In genomic region chr1:23957096-23957495, GRCh38 we compare ENCODE assay signal across 10 cellular contexts. TPM values are rescaled to one million over a fixed set of nuclear protein-coding genes. Genes with fewer than 3 reads are reported as not detected.
DNase-seq lines count a peak whose midpoint lies in the region; ATAC-seq and TF ChIP-seq lines count a peak whose summit lies in the region.
"Had no signal": no experiment of that assay in that cellular context is flagged by ENCODE, and none has a peak within 500 bp of the region (broad histone marks: within the 10 kb centered on the region; RNA-seq: fewer than 3 reads in every experiment).

No MANE protein-coding gene starts in this region.

- no peak overlapping the region for H3K4me3 ChIP-seq in CD4-positive, CD25-positive, alpha-beta regulatory T cell (ENCODE audit: low read depth, low read length)

- no peak for DNase-seq in CD4-positive, CD25-positive, alpha-beta regulatory T cell
- peak; percentile 37 for DNase-seq in LoVo (ENCODE audit: low spot score)
- DNase-seq in activated T-helper 2 cell treated with anti-CD3 and anti-CD28 coated beads, Interferon-gamma antibody, Interleukin-2, Interleukin-4, amounts not matched to agents 10 μg/mL and 5 μg/mL and 100 μg/mL, durations not matched to agents 14 hours and 24 hours and 36 hours (ENCODE audit: low spot score), result no peak
- DNase-seq in mesothelial cell of epicardium (ENCODE audit: low spot score in 2 of 2, unreplicated experiment in 2 of 2), result no peak
- DNase-seq in anterior cingulate cortex (lab: John Stamatoyannopoulos, UW), result no peak
- DNase-seq in glomerular visceral epithelial cell (ENCODE audit: extremely low spot score), result no peak
- DNase-seq in AML-193 (lab: John Stamatoyannopoulos, UW), result no peak
- DNase-seq: stimulated activated CD4-positive, alpha-beta T cell treated with anti-CD3 and anti-CD28 coated beads, Interleukin-4, amount 100 ng/mL, for 1 hour had no signal

- no peaks in the 10 kb centered on the region for H3K27me3 ChIP-seq in CD4-positive, CD25-positive, alpha-beta regulatory T cell (ENCODE audit: control insufficient read depth, insufficient read depth, low read length)

- H3K4me3 Mint-ChIP-seq in CD4-positive, CD25-positive, alpha-beta regulatory T cell, result peak overlapping the region; percentile 34 to 93 (median 44)
- H3K4me3 Mint-ChIP-seq in activated T-helper 2 cell treated with anti-CD3 and anti-CD28 coated beads, Interferon-gamma antibody, Interleukin-2, Interleukin-4, amounts not matched to agents 10 μg/mL and 5 μg/mL and 100 μg/mL, durations not matched to agents 14 hours and 24 hours and 36 hours (ENCODE audit: low read depth), result peak overlapping the region; percentile 32
- H3K4me3 Mint-ChIP-seq in mesothelial cell of epicardium, result peak overlapping the region; percentile 31

- H3K9me3 ChIP-seq in CD4-positive, CD25-positive, alpha-beta regulatory T cell (ENCODE audit: control insufficient read depth in 2 of 2, low read length in 2 of 2), result no peaks in the 10 kb centered on the region

- peak overlapping the region; percentile 97 for H3K27ac ChIP-seq in CD4-positive, CD25-positive, alpha-beta regulatory T cell (ENCODE audit: insufficient read depth, low read length, poor library complexity, severe bottlenecking)
- H3K27ac ChIP-seq: KMS-11 had no signal

- peaks cover 8% of the 10 kb centered on the region for H3K36me3 ChIP-seq in CD4-positive, CD25-positive, alpha-beta regulatory T cell (ENCODE audit: control insufficient read depth, insufficient read depth, low read length)

- H3K4me1 ChIP-seq in CD4-positive, CD25-positive, alpha-beta regulatory T cell (ENCODE audit: control insufficient read depth, insufficient read depth, low read length, poor library complexity, severe bottlenecking), result peaks cover 38% of the 10 kb centered on the region

- H3K4me1 Mint-ChIP-seq in CD4-positive, CD25-positive, alpha-beta regulatory T cell, result peaks cover 16 to 49% (median 32%) of the 10 kb centered on the region in 4 donors
- peaks cover 39% of the 10 kb centered on the region for H3K4me1 Mint-ChIP-seq in activated T-helper 2 cell treated with anti-CD3 and anti-CD28 coated beads, Interferon-gamma antibody, Interleukin-2, Interleukin-4, amounts not matched to agents 10 μg/mL and 5 μg/mL and 100 μg/mL, durations not matched to agents 14 hours and 24 hours and 36 hours (ENCODE audit: low read depth)
- peaks cover 44% of the 10 kb centered on the region for H3K4me1 Mint-ChIP-seq in mesothelial cell of epicardium

- intact Hi-C loops in activated T-helper 2 cell treated with anti-CD3 and anti-CD28 coated beads, Interferon-gamma antibody, Interleukin-2, Interleukin-4, amounts not matched to agents 10 μg/mL and 5 μg/mL and 100 μg/mL, durations not matched to agents 14 hours and 24 hours and 36 hours (cut with micrococcal nuclease), result loop anchor here (5.0 kb wide), 1 partner anchor 90 kb away; the partner anchor contains the start of gene FUCA1

- peaks cover 8% of the 10 kb centered on the region for H3K36me3 Mint-ChIP-seq in CD4-positive, CD25-positive, alpha-beta regulatory T cell
- H3K36me3 Mint-ChIP-seq in activated T-helper 2 cell treated with anti-CD3 and anti-CD28 coated beads, Interferon-gamma antibody, Interleukin-2, Interleukin-4, amounts not matched to agents 10 μg/mL and 5 μg/mL and 100 μg/mL, durations not matched to agents 14 hours and 24 hours and 36 hours (ENCODE audit: low read depth), result peaks cover 23% of the 10 kb centered on the region
- no peaks in the 10 kb centered on the region for H3K36me3 Mint-ChIP-seq in mesothelial cell of epicardium

- H3K9me3 Mint-ChIP-seq in CD4-positive, CD25-positive, alpha-beta regulatory T cell, result no peaks in the 10 kb centered on the region
- no peaks in the 10 kb centered on the region for H3K9me3 Mint-ChIP-seq in activated T-helper 2 cell treated with anti-CD3 and anti-CD28 coated beads, Interferon-gamma antibody, Interleukin-2, Interleukin-4, amounts not matched to agents 10 μg/mL and 5 μg/mL and 100 μg/mL, durations not matched to agents 14 hours and 24 hours and 36 hours
- H3K9me3 Mint-ChIP-seq in mesothelial cell of epicardium, result no peaks in the 10 kb centered on the region

- ATAC-seq in CD4-positive, CD25-positive, alpha-beta regulatory T cell (ENCODE audit: low read depth in 2 of 2), result no peak
- no peak for ATAC-seq in HG03520 (IDR thresholded peaks at IDR 0.05; ENCODE audit: unreplicated experiment)

- H3K27ac Mint-ChIP-seq in CD4-positive, CD25-positive, alpha-beta regulatory T cell, result peak overlapping the region; percentile 99 to 100 (median 99)
- peak overlapping the region; percentile 34 for H3K27ac Mint-ChIP-seq in activated T-helper 2 cell treated with anti-CD3 and anti-CD28 coated beads, Interferon-gamma antibody, Interleukin-2, Interleukin-4, amounts not matched to agents 10 μg/mL and 5 μg/mL and 100 μg/mL, durations not matched to agents 14 hours and 24 hours and 36 hours
- peak overlapping the region; percentile 94 for H3K27ac Mint-ChIP-seq in mesothelial cell of epicardium

- peaks cover 8% of the 10 kb centered on the region for H3K27me3 Mint-ChIP-seq in CD4-positive, CD25-positive, alpha-beta regulatory T cell
- H3K27me3 Mint-ChIP-seq in activated T-helper 2 cell treated with anti-CD3 and anti-CD28 coated beads, Interferon-gamma antibody, Interleukin-2, Interleukin-4, amounts not matched to agents 10 μg/mL and 5 μg/mL and 100 μg/mL, durations not matched to agents 14 hours and 24 hours and 36 hours (ENCODE audit: low read depth), result no peaks in the 10 kb centered on the region
- H3K27me3 Mint-ChIP-seq in mesothelial cell of epicardium (ENCODE audit: low read depth), result no peaks in the 10 kb centered on the region

- no peak for TF ChIP-seq CTCF in mesothelial cell of epicardium (IDR thresholded peaks at IDR 0.05; ENCODE audit: unreplicated experiment)

RNA-seq across cellular contexts. Expression of gene PNRC2, which starts 2.5 kb away (rescaled TPM):
- 126 TPM for total RNA-seq in CD4-positive, CD25-positive, alpha-beta regulatory T cell
- 100 to 1,000 TPM; 123 to 149 (median 141) TPM for polyA plus RNA-seq in CD4-positive, CD25-positive, alpha-beta regulatory T cell
- total RNA-seq in activated T-helper 2 cell treated with anti-CD3 and anti-CD28 coated beads, Interferon-gamma antibody, Interleukin-2, Interleukin-4, amounts not matched to agents 10 μg/mL and 5 μg/mL and 100 μg/mL, durations not matched to agents 14 hours and 24 hours and 36 hours, result 111 and 137 TPM in 2 replicates
- 134 to 150 TPM (median 149 TPM) in 3 replicates for total RNA-seq in mesothelial cell of epicardium

RNA-seq across cellular contexts. Expression of gene SRSF10, which starts 23.0 kb away (rescaled TPM):
- 220 TPM for total RNA-seq in CD4-positive, CD25-positive, alpha-beta regulatory T cell
- 100 to 1,000 TPM; 127 to 151 (median 144) TPM for polyA plus RNA-seq in CD4-positive, CD25-positive, alpha-beta regulatory T cell
- total RNA-seq in activated T-helper 2 cell treated with anti-CD3 and anti-CD28 coated beads, Interferon-gamma antibody, Interleukin-2, Interleukin-4, amounts not matched to agents 10 μg/mL and 5 μg/mL and 100 μg/mL, durations not matched to agents 14 hours and 24 hours and 36 hours, result 213 and 217 TPM in 2 replicates
- total RNA-seq in mesothelial cell of epicardium, result 201 to 216 TPM (median 208 TPM) in 3 replicates

RNA-seq across cellular contexts. Expression of gene CNR2, which starts 43.9 kb away (rescaled TPM):
- total RNA-seq in CD4-positive, CD25-positive, alpha-beta regulatory T cell, result 0.15 TPM
- polyA plus RNA-seq in CD4-positive, CD25-positive, alpha-beta regulatory T cell, result under 1 TPM in 2 of 4 donors, not detected in 2; 0.03 to 0.05 TPM
- total RNA-seq in activated T-helper 2 cell treated with anti-CD3 and anti-CD28 coated beads, Interferon-gamma antibody, Interleukin-2, Interleukin-4, amounts not matched to agents 10 μg/mL and 5 μg/mL and 100 μg/mL, durations not matched to agents 14 hours and 24 hours and 36 hours, result 0.05 and 0.07 TPM in 2 replicates
- total RNA-seq in mesothelial cell of epicardium, result not detected in 3 replicates

Comparison
In these comparisons a context has a peak if more than half of its experiments do, and no peak if none do; other contexts are left out.
1. H3K27ac Mint-ChIP-seq: peak in every context shown above with its lines; median percentile 99 in CD4-positive, CD25-positive, alpha-beta regulatory T cell; 94 in mesothelial cell of epicardium; 34 in activated T-helper 2 cell treated with anti-CD3 and anti-CD28 coated beads, Interferon-gamma antibody, Interleukin-2, Interleukin-4, amounts not matched to agents 10 μg/mL and 5 μg/mL and 100 μg/mL, durations not matched to agents 14 hours and 24 hours and 36 hours.